Comparison of ENCODE assay signal across 28 cellular contexts in the genomic region with DNA sequence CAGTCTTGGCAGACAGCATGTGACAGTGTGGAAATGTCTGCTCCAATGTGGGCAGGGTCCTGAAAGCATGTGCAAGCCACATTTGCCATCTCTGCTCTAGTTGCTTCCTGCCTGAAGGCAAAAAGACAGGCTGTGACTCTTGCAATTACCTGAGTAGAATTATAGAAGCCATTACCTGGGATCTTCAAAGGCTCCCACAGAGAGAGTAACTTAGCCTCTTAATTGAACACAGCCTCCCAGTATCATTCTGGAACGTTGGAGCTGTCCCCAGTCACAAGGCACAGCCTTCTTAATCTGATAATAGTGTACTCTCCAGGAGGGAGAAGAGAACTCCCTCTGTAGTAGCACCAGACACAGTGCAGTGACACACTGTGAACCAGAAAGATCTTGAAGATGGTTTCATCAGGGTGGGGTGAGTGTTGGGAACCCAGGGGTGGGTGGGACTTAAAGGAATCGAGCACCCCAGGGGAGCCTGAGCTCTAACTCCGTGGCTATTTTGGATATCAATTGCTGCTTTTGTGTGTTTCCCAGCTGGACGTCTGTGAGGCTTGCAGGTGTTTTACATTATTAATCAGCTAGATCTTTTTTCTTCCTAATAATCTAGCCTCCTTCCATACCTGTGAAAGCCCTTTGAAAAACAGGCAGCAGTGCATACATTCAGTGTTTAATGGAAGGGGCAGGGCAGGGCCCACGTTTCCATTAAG. TPM values are rescaled to one million over a fixed set of nuclear protein-coding genes. Genes with fewer than 3 reads are reported as not detected.
DNase-seq lines count a peak whose midpoint lies in the region; ATAC-seq and TF ChIP-seq lines count a peak whose summit lies in the region.
"Had no signal": no experiment of that assay in that cellular context is flagged by ENCODE, and none has a peak within 500 bp of the region (broad histone marks: within the 10 kb centered on the region; RNA-seq: fewer than 3 reads in every experiment).

No MANE protein-coding gene starts in this region.

- H3K9ac ChIP-seq in parathyroid adenoma: no peak overlapping the region
- H3K9ac ChIP-seq: BLaER1 had no signal

- H3K27me3 ChIP-seq in GM23338 (ENCODE audit: insufficient read depth): peaks cover 68% of the 10 kb centered on the region
- no peaks in the 10 kb centered on the region for H3K27me3 ChIP-seq in parathyroid adenoma (ENCODE audit: control insufficient read depth, insufficient read depth, low read length)
- H3K27me3 ChIP-seq: BLaER1, upper lobe of left lung had no signal

- TF ChIP-seq CTCF in GM23338 (conservative IDR thresholded peaks at IDR 0.05; ENCODE audit: low read depth in 2 of 2) (no peak), WTC11 (IDR thresholded peaks at IDR 0.05) (no peak), parathyroid adenoma (IDR thresholded peaks at IDR 0.05) (no peak), OCI-LY7 (conservative IDR thresholded peaks at IDR 0.05; ENCODE audit: low read length) (no peak)

- H3K9me3 ChIP-seq in parathyroid adenoma (ENCODE audit: control insufficient read depth, low read length) (no peaks in the 10 kb centered on the region), OCI-LY7 (ENCODE audit: low read length) (no peaks in the 10 kb centered on the region)
- H3K9me3 ChIP-seq: BLaER1, gastrocnemius medialis, upper lobe of left lung had no signal

- H3K36me3 ChIP-seq in GM23338 (ENCODE audit: insufficient read depth) (no peaks in the 10 kb centered on the region), parathyroid adenoma (ENCODE audit: control insufficient read depth, insufficient read depth, low read length) (no peaks in the 10 kb centered on the region), OCI-LY7 (ENCODE audit: insufficient read depth, low read length) (no peaks in the 10 kb centered on the region)
- H3K36me3 ChIP-seq: BLaER1, brain microvascular endothelial cell, gastrocnemius medialis, upper lobe of left lung had no signal

- ATAC-seq in GM23338 (peak; percentile 30), WTC11 (peak; percentile 29), HG02678 (IDR thresholded peaks at IDR 0.05; ENCODE audit: unreplicated experiment) (no peak)
- ATAC-seq: activated T-helper 17 cell treated with anti-CD3 and anti-CD28 coated beads, Interleukin-2, amount 50 U/mL, for 72 hours; gastrocnemius medialis; natural killer cell; PC-3; stimulated activated memory B cell treated with anti-CD40 and anti-IgM and Interleukin-4, amounts not matched to agents 10 μg/mL and 1 μg/mL and 100 μg/mL, for 72 hours had no signal

- intact Hi-C loops in activated T-helper 1 cell treated with anti-CD3 and anti-CD28 coated beads, Interleukin-12 subunit alpha, Interleukin-12 subunit beta, Interleukin-2, Interleukin-4 antibody, amounts not matched to agents 30 ng/mL and 10 ng/mL and 1 ng/mL, durations not matched to agents 14 hours and 24 hours and 36 hours (cut with micrococcal nuclease): loop anchor here (5.0 kb wide), 1 partner anchor 262 kb away; no protein-coding TSS in a partner anchor
- intact Hi-C loops in OCI-LY7 (cut with micrococcal nuclease; ENCODE audit: unreplicated experiment): no loop called here

- H3K4me3 ChIP-seq in GM23338: peak overlapping the region; percentile 31
- H3K4me3 ChIP-seq in parathyroid adenoma (ENCODE audit: low read depth, low read length): no peak overlapping the region
- no peak overlapping the region for H3K4me3 ChIP-seq in OCI-LY7 (ENCODE audit: low read depth, low read length, poor library complexity, severe bottlenecking)
- H3K4me3 ChIP-seq: BLaER1, dorsolateral prefrontal cortex, gastrocnemius medialis, lung, upper lobe of left lung had no signal

- peaks cover 54% of the 10 kb centered on the region for H3K27me3 Mint-ChIP-seq in GM23338 (ENCODE audit: insufficient read depth, low read depth, poor library complexity)
- peaks cover 89% of the 10 kb centered on the region for H3K27me3 Mint-ChIP-seq in WTC11 (ENCODE audit: low read depth)
- H3K27me3 Mint-ChIP-seq in activated T-helper 1 cell treated with anti-CD3 and anti-CD28 coated beads, Interleukin-12 subunit alpha, Interleukin-12 subunit beta, Interleukin-2, Interleukin-4 antibody, amounts not matched to agents 30 ng/mL and 10 ng/mL and 1 ng/mL, durations not matched to agents 14 hours and 24 hours and 36 hours (ENCODE audit: insufficient read depth): peaks cover 2% of the 10 kb centered on the region

- H3K4me3 Mint-ChIP-seq in GM23338: peak overlapping the region; percentile 3; the same call in 1 of the 3 replicates
- H3K4me3 Mint-ChIP-seq in WTC11: no peak overlapping the region
- no peak overlapping the region for H3K4me3 Mint-ChIP-seq in activated T-helper 1 cell treated with anti-CD3 and anti-CD28 coated beads, Interleukin-12 subunit alpha, Interleukin-12 subunit beta, Interleukin-2, Interleukin-4 antibody, amounts not matched to agents 30 ng/mL and 10 ng/mL and 1 ng/mL, durations not matched to agents 14 hours and 24 hours and 36 hours
- H3K4me3 Mint-ChIP-seq: activated CD4-positive, alpha-beta memory T cell treated with anti-CD3 and anti-CD28 coated beads for 36 hours; activated T-helper 17 cell treated with anti-CD3 and anti-CD28 coated beads, Interleukin-2, amount 50 U/mL, for 72 hours; natural killer cell; stimulated activated memory B cell treated with anti-CD40 and anti-IgM and Interleukin-4, amounts not matched to agents 10 μg/mL and 1 μg/mL and 100 μg/mL, for 72 hours had no signal

- H3K36me3 Mint-ChIP-seq in GM23338 (ENCODE audit: low read depth) (no peaks in the 10 kb centered on the region), WTC11 (no peaks in the 10 kb centered on the region)
- H3K36me3 Mint-ChIP-seq in activated T-helper 1 cell treated with anti-CD3 and anti-CD28 coated beads, Interleukin-12 subunit alpha, Interleukin-12 subunit beta, Interleukin-2, Interleukin-4 antibody, amounts not matched to agents 30 ng/mL and 10 ng/mL and 1 ng/mL, durations not matched to agents 14 hours and 24 hours and 36 hours (ENCODE audit: low read depth): no peaks in the 10 kb centered on the region
- H3K36me3 Mint-ChIP-seq: activated CD4-positive, alpha-beta memory T cell treated with anti-CD3 and anti-CD28 coated beads for 36 hours; natural killer cell; stimulated activated memory B cell treated with anti-CD40 and anti-IgM and Interleukin-4, amounts not matched to agents 10 μg/mL and 1 μg/mL and 100 μg/mL, for 72 hours had no signal

- CTCF ChIA-PET in WTC11 (lab: Charles Lee): interaction anchor here (0.5 to 2.4 kb wide), 6 partner anchors 12 to 171 kb away, joined by 3 to 12 read pairs (median 3); no protein-coding TSS in a partner anchor
- CTCF ChIA-PET in OCI-LY7 (lab: Charles Lee; ENCODE audit: unreplicated experiment): no interaction called here

- DNase-seq in GM23338 (ENCODE audit: low spot score) (peak; percentile 66), NCI-H1417 (lab: John Stamatoyannopoulos, UW) (peak in 2 of 3 experiments; percentile 85 to 96), WTC11 (ENCODE audit: low spot score) (no peak), OCI-LY7 (ENCODE audit: low spot score) (no peak)
- no peak for DNase-seq in activated T-helper 1 cell treated with anti-CD3 and anti-CD28 coated beads, Interleukin-12 subunit alpha, Interleukin-12 subunit beta, Interleukin-2, Interleukin-4 antibody, amounts not matched to agents 30 ng/mL and 10 ng/mL and 1 ng/mL, durations not matched to agents 14 hours and 24 hours and 36 hours (ENCODE audit: low spot score)
- DNase-seq: activated CD4-positive, alpha-beta memory T cell treated with anti-CD3 and anti-CD28 coated beads for 36 hours; activated CD4-positive, CD25-positive, alpha-beta regulatory T cell treated with anti-CD3 and anti-CD28 coated beads, Interleukin-2, amount 50 U/mL, for 72 hours; activated naive CD4-positive, alpha-beta T cell treated with anti-CD3 and anti-CD28 coated beads, Interleukin-2, amount 50 U/mL, for 16 hours; amniotic stem cell; brain microvascular endothelial cell; DMS53; dorsolateral prefrontal cortex; gastrocnemius medialis; KG1; left cardiac atrium; natural killer cell; NCI-H1105 treated with DMSO at 0.1 percent for 48 hours; NCI-H2081 treated with DMSO at 0.1 percent for 48 hours; NCI-H446; PC-3; T-helper 2 cell; upper lobe of left lung had no signal

- no peaks in the 10 kb centered on the region for H3K79me2 ChIP-seq in GM23338 (replicated peaks; ENCODE audit: insufficient read depth)
- H3K79me2 ChIP-seq in parathyroid adenoma: no peaks in the 10 kb centered on the region
- no peaks in the 10 kb centered on the region for H3K79me2 ChIP-seq in OCI-LY7 (ENCODE audit: insufficient read depth, low read depth, low read length)

- H3K4me1 ChIP-seq in GM23338 (ENCODE audit: insufficient read depth) (peaks cover 51% of the 10 kb centered on the region), parathyroid adenoma (peaks cover 23% of the 10 kb centered on the region), OCI-LY7 (ENCODE audit: insufficient read depth, low read length, poor library complexity, severe bottlenecking) (no peaks in the 10 kb centered on the region)
- H3K4me1 ChIP-seq: gastrocnemius medialis, upper lobe of left lung had no signal

- H3K4me2 ChIP-seq in GM23338: peak overlapping the region; percentile 48
- no peak overlapping the region for H3K4me2 ChIP-seq in parathyroid adenoma (ENCODE audit: low read length)
- no peak overlapping the region for H3K4me2 ChIP-seq in OCI-LY7 (ENCODE audit: low read length)
- H3K4me2 ChIP-seq: BLaER1 had no signal

- peaks cover 22% of the 10 kb centered on the region for H3F3A ChIP-seq in GM23338 (replicated peaks; ENCODE audit: low read depth)

- H3K9me2 ChIP-seq in GM23338 (ENCODE audit: insufficient read depth): no peaks in the 10 kb centered on the region
- no peaks in the 10 kb centered on the region for H3K9me2 ChIP-seq in OCI-LY7 (ENCODE audit: insufficient read depth, low read length)

- no TSS peak for BruUV-seq in OCI-LY7 (replicated peaks; lab: Mats Ljungman, UMichigan)

- H4K20me1 ChIP-seq in GM23338 (replicated peaks; ENCODE audit: insufficient read depth): no peaks in the 10 kb centered on the region
- H4K20me1 ChIP-seq in OCI-LY7 (ENCODE audit: insufficient read depth, low read length): no peaks in the 10 kb centered on the region
- H4K20me1 ChIP-seq: BLaER1 had no signal

- H3K27ac ChIP-seq in GM23338 (ENCODE audit: low read depth): no peak overlapping the region
- peak overlapping the region; percentile 56 for H3K27ac ChIP-seq in parathyroid adenoma
- H3K27ac ChIP-seq in OCI-LY7 (ENCODE audit: low read depth, low read length, poor library complexity, severe bottlenecking): no peak overlapping the region
- H3K27ac ChIP-seq: BLaER1, brain microvascular endothelial cell, dorsolateral prefrontal cortex, gastrocnemius medialis, upper lobe of left lung had no signal

- H3K4me1 Mint-ChIP-seq in GM23338 (peaks cover 57% of the 10 kb centered on the region), WTC11 (peaks cover 61% of the 10 kb centered on the region)
- no peaks in the 10 kb centered on the region for H3K4me1 Mint-ChIP-seq in activated T-helper 1 cell treated with anti-CD3 and anti-CD28 coated beads, Interleukin-12 subunit alpha, Interleukin-12 subunit beta, Interleukin-2, Interleukin-4 antibody, amounts not matched to agents 30 ng/mL and 10 ng/mL and 1 ng/mL, durations not matched to agents 14 hours and 24 hours and 36 hours (ENCODE audit: low read depth)
- H3K4me1 Mint-ChIP-seq: activated T-helper 17 cell treated with anti-CD3 and anti-CD28 coated beads, Interleukin-2, amount 50 U/mL, for 72 hours; natural killer cell; stimulated activated memory B cell treated with anti-CD40 and anti-IgM and Interleukin-4, amounts not matched to agents 10 μg/mL and 1 μg/mL and 100 μg/mL, for 72 hours had no signal

- H3K9me3 Mint-ChIP-seq in GM23338 (no peaks in the 10 kb centered on the region), WTC11 (no peaks in the 10 kb centered on the region)
- H3K9me3 Mint-ChIP-seq in activated T-helper 1 cell treated with anti-CD3 and anti-CD28 coated beads, Interleukin-12 subunit alpha, Interleukin-12 subunit beta, Interleukin-2, Interleukin-4 antibody, amounts not matched to agents 30 ng/mL and 10 ng/mL and 1 ng/mL, durations not matched to agents 14 hours and 24 hours and 36 hours: no peaks in the 10 kb centered on the region
- H3K9me3 Mint-ChIP-seq: activated CD4-positive, alpha-beta memory T cell treated with anti-CD3 and anti-CD28 coated beads for 36 hours; activated T-helper 17 cell treated with anti-CD3 and anti-CD28 coated beads, Interleukin-2, amount 50 U/mL, for 72 hours; natural killer cell; stimulated activated memory B cell treated with anti-CD40 and anti-IgM and Interleukin-4, amounts not matched to agents 10 μg/mL and 1 μg/mL and 100 μg/mL, for 72 hours had no signal

- no peak overlapping the region for H3K27ac Mint-ChIP-seq in GM23338
- no peak overlapping the region for H3K27ac Mint-ChIP-seq in WTC11
- no peak overlapping the region for H3K27ac Mint-ChIP-seq in activated T-helper 1 cell treated with anti-CD3 and anti-CD28 coated beads, Interleukin-12 subunit alpha, Interleukin-12 subunit beta, Interleukin-2, Interleukin-4 antibody, amounts not matched to agents 30 ng/mL and 10 ng/mL and 1 ng/mL, durations not matched to agents 14 hours and 24 hours and 36 hours
- H3K27ac Mint-ChIP-seq: activated CD4-positive, alpha-beta memory T cell treated with anti-CD3 and anti-CD28 coated beads for 36 hours; activated T-helper 17 cell treated with anti-CD3 and anti-CD28 coated beads, Interleukin-2, amount 50 U/mL, for 72 hours; natural killer cell; stimulated activated memory B cell treated with anti-CD40 and anti-IgM and Interleukin-4, amounts not matched to agents 10 μg/mL and 1 μg/mL and 100 μg/mL, for 72 hours had no signal

- H2AFZ ChIP-seq in GM23338 (no peak overlapping the region), parathyroid adenoma (peak overlapping the region; percentile 17), OCI-LY7 (ENCODE audit: low read length) (no peak overlapping the region)

- POLR2A ChIA-PET in WTC11 (lab: Charles Lee): interaction anchor here (0.5 to 1.3 kb wide), 3 partner anchors 10 to 319 kb away, joined by 3 to 6 read pairs (median 3); partner anchors contain the start of gene GLCE
- POLR2A ChIA-PET in OCI-LY7 (lab: Charles Lee): interaction anchor here (0.6 kb wide), 1 partner anchor 42 kb away, joined by 3 read pairs; no protein-coding TSS in a partner anchor

RNA-seq across cellular contexts. Expression of gene GLCE, which starts 40.6 kb away (rescaled TPM):
- 13.8 and 15.5 TPM in 2 replicates for total RNA-seq in GM23338 (2014; rRNA removed; shearing (Covaris generic))
- 6.5 and 7.5 TPM in 2 replicates for polyA plus RNA-seq in GM23338 (2016; fragmentation: Nextera tagmentation; extraction: Ambion mirVana)
- total RNA-seq in WTC11 (2021) (10.7 to 12.5 TPM (median 11.3 TPM) in 3 replicates), OCI-LY7 (2022) (7.0 and 7.2 TPM in 2 replicates)
- 2.8 and 2.9 TPM in 2 replicates for total RNA-seq in activated T-helper 1 cell treated with anti-CD3 and anti-CD28 coated beads, Interleukin-12 subunit alpha, Interleukin-12 subunit beta, Interleukin-2, Interleukin-4 antibody, amounts not matched to agents 30 ng/mL and 10 ng/mL and 1 ng/mL, durations not matched to agents 14 hours and 24 hours and 36 hours
- total RNA-seq in OCI-LY7 (2014; rRNA removed; shearing (Covaris generic)): 7.1 and 7.3 TPM in 2 replicates

Comparison
In these comparisons a context has a peak if more than half of its experiments do, and no peak if none do; other contexts are left out.
1. DNase-seq: peak in GM23338 (single experiment) and NCI-H1417 (2 of 3); none in WTC11 (single experiment), activated T-helper 1 cell treated with anti-CD3 and anti-CD28 coated beads, Interleukin-12 subunit alpha, Interleukin-12 subunit beta, Interleukin-2, Interleukin-4 antibody, amounts not matched to agents 30 ng/mL and 10 ng/mL and 1 ng/mL, durations not matched to agents 14 hours and 24 hours and 36 hours (single experiment) and OCI-LY7 (single experiment).